In the genomic region with DNA sequence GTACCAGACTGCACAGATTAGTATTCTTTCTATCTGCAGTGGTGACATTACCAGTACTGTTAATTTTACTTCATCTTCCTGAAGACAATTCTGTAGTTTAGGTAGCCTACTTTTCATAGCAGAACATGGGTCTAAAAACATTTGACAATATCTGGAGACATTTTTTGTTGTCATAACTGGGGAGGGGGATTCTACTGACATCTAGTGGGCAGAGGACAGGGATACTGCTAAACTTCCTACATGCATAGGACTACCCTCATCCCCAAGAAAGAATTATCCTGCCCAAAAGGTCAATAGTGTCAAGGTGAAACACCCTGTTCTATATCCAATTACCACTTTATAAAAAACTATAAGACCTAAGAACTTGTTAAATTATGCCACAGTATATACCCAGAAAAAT, we compare ENCODE assay signal across 9 cellular contexts. TPM values are rescaled to one million over a fixed set of nuclear protein-coding genes. Genes with fewer than 3 reads are reported as not detected.
DNase-seq lines count a peak whose midpoint lies in the region; FAIRE-seq and TF ChIP-seq lines count a peak whose summit lies in the region.
"Had no signal": no experiment of that assay in that cellular context is flagged by ENCODE, and none has a peak within 500 bp of the region (broad histone marks: within the 10 kb centered on the region; RNA-seq: fewer than 3 reads in every experiment).

No MANE protein-coding gene starts in this region.

- peaks cover 18% of the 10 kb centered on the region for H3K9me3 Mint-ChIP-seq in activated T-cell treated with anti-CD3 and anti-CD28 coated beads, Interleukin-2, amount 50 U/mL, for 24 hours

- H3K4me3 ChIP-seq in GM12864 (ENCODE audit: low read depth, low read length) (no peak overlapping the region), NB4 (ENCODE audit: low read depth, low read length) (no peak overlapping the region), neural cell (ENCODE audit: low read length) (no peak overlapping the region), lower leg skin (ENCODE audit: low read depth, poor library complexity, severe bottlenecking) (no peak overlapping the region)

- H3K4me3 Mint-ChIP-seq in activated T-cell treated with anti-CD3 and anti-CD28 coated beads, Interleukin-2, amount 50 U/mL, for 24 hours: no peak overlapping the region

- intact Hi-C loops in lower leg skin (cut with DNase I; ENCODE audit: low total_unique reads): no loop called here

- H3F3A ChIP-seq in neural cell (ENCODE audit: insufficient read depth, low read length, poor library complexity, severe bottlenecking): no peaks in the 10 kb centered on the region

- TF ChIP-seq CTCF in GM12864 (IDR thresholded peaks at IDR 0.05; ENCODE audit: low read depth, low read length, missing control alignments) (peak; percentile 12), NB4 (IDR thresholded peaks at IDR 0.05; ENCODE audit: low read depth, low read length) (peak; percentile 47), neural cell (IDR thresholded peaks at IDR 0.05; ENCODE audit: poor library complexity, severe bottlenecking) (peak; percentile 74), lower leg skin (IDR thresholded peaks at IDR 0.05) (no peak)

- TF ChIP-seq EP300 in neural cell (conservative IDR thresholded peaks at IDR 0.05; ENCODE audit: poor library complexity, severe bottlenecking): no peak

- peak; percentile 80 for TF ChIP-seq RAD21 in neural cell (conservative IDR thresholded peaks at IDR 0.05)

- TF ChIP-seq POLR2A in NB4 (IDR thresholded peaks at IDR 0.05; ENCODE audit: extremely low read depth, insufficient read length) (no peak), GM12892 (IDR thresholded peaks at IDR 0.05; ENCODE audit: low read depth, low read length) (no peak), lower leg skin (IDR thresholded peaks at IDR 0.05) (no peak)

- H3K36me3 ChIP-seq in neural cell (ENCODE audit: insufficient read depth, low read length): no peaks in the 10 kb centered on the region
- H3K36me3 ChIP-seq: neutrophil had no signal

- H3K27me3 ChIP-seq in neural cell (ENCODE audit: insufficient read depth, low read depth, low read length): peaks cover 50% of the 10 kb centered on the region

- no peaks in the 10 kb centered on the region for H4K20me1 ChIP-seq in neural cell (ENCODE audit: insufficient read depth)

- H3K9me3 ChIP-seq in neural cell (ENCODE audit: low read length): peaks cover 7% of the 10 kb centered on the region

- no peak overlapping the region for H3K9ac ChIP-seq in neural cell (ENCODE audit: low read length)

- H3K4me1 Mint-ChIP-seq in activated T-cell treated with anti-CD3 and anti-CD28 coated beads, Interleukin-2, amount 50 U/mL, for 24 hours (ENCODE audit: low read depth): peaks cover 12% of the 10 kb centered on the region

- no peak for FAIRE-seq in GM12892 (lab: Jason Lieb, UNC)

- H3K79me2 ChIP-seq in neural cell (replicated peaks; ENCODE audit: insufficient read depth, low read length): no peaks in the 10 kb centered on the region

- no peaks in the 10 kb centered on the region for H3K36me3 Mint-ChIP-seq in activated T-cell treated with anti-CD3 and anti-CD28 coated beads, Interleukin-2, amount 50 U/mL, for 24 hours (ENCODE audit: low read depth)

- H3K27me3 Mint-ChIP-seq in activated T-cell treated with anti-CD3 and anti-CD28 coated beads, Interleukin-2, amount 50 U/mL, for 24 hours: peaks cover 88% of the 10 kb centered on the region

- no peaks in the 10 kb centered on the region for H3K9me2 ChIP-seq in neural cell (ENCODE audit: insufficient read depth, low read length)

- DNase-seq in GM12864 (ENCODE audit: low read depth) (no peak), NB4 (ENCODE audit: low read depth) (peak; percentile 35), astrocyte of the hippocampus (ENCODE audit: low read depth, low spot score) (peak; percentile 50), GM12892 (ENCODE audit: insufficient read length) (no peak), lower leg skin (ENCODE audit: low spot score in 2 of 2) (no peak)
- DNase-seq in activated T-cell treated with anti-CD3 and anti-CD28 coated beads, Interleukin-2, amount 50 U/mL, for 24 hours: no peak
- DNase-seq: activated naive CD4-positive, alpha-beta T cell treated with Interleukin-2 at 50 U/mL for 16 hours had no signal

- H3K27ac ChIP-seq in neural cell (ENCODE audit: low read length): no peak overlapping the region
- H3K27ac ChIP-seq: neutrophil had no signal

- no peak overlapping the region for H2AFZ ChIP-seq in neural cell (ENCODE audit: low read depth, low read length)

- no peak overlapping the region for H3K4me2 ChIP-seq in neural cell (ENCODE audit: low read length)

- no peak overlapping the region for H3K27ac Mint-ChIP-seq in activated T-cell treated with anti-CD3 and anti-CD28 coated beads, Interleukin-2, amount 50 U/mL, for 24 hours

TF ChIP-seq in neural cell, 6 proteins besides CTCF, POLR2A, EP300 and RAD21:
- TF ChIP-seq SMC3 (conservative IDR thresholded peaks at IDR 0.05; ENCODE audit: poor library complexity) (peak; percentile 80), EZH2 (IDR thresholded peaks at IDR 0.05; ENCODE audit: borderline replicate concordance, insufficient read depth, low read length, poor library complexity, severe bottlenecking) (no peak)

RNA-seq across cellular contexts. Expression of a gene that starts 3.4 kb away (rescaled TPM):
- 1.2 and 1.7 TPM in 2 replicates for polyA plus RNA-seq in neural cell
- polyA minus RNA-seq in neural cell: 3.4 and 6.1 TPM in 2 replicates
- polyA plus RNA-seq in GM12892 (2012; ENCODE audit: missing spikeins): 0.34 TPM
- total RNA-seq in lower leg skin: 10 to 100 TPM; 30.1 to 49.5 (median 33.9) TPM

Comparison
In these comparisons a context has a peak if more than half of its experiments do, and no peak if none do; other contexts are left out.
1. DNase-seq: peak in NB4 (single experiment) and astrocyte of the hippocampus (single experiment); none in GM12864 (single experiment), activated T-cell treated with anti-CD3 and anti-CD28 coated beads, Interleukin-2, amount 50 U/mL, for 24 hours (single experiment), GM12892 (single experiment) and lower leg skin (0 of 2).
2. CTCF ChIP-seq: peak in GM12864 (single experiment), NB4 (single experiment) and neural cell (single experiment); none in lower leg skin (0 of 3).